Comparison of ENCODE assay signal across 14 cellular contexts in genomic region chr14:55762595-55763232, GRCh38.
DNase-seq lines count a peak whose midpoint lies in the region; ATAC-seq lines count a peak whose summit lies in the region.
"Had no signal": no experiment of that assay in that cellular context is flagged by ENCODE, and none has a peak within 500 bp of the region (broad histone marks: within the 10 kb centered on the region; RNA-seq: fewer than 3 reads in every experiment).

No MANE protein-coding gene starts in this region.

- ATAC-seq in GM21515 (IDR thresholded peaks at IDR 0.05; ENCODE audit: unreplicated experiment) (peak; percentile 79), HG03159 (IDR thresholded peaks at IDR 0.05; ENCODE audit: unreplicated experiment) (peak; percentile 54)
- ATAC-seq: upper lobe of right lung had no signal

- H4K8ac ChIP-seq in mesenchymal stem cell (ENCODE audit: low read length) = no peak overlapping the region

- peak overlapping the region; percentile 62 for H3K4me3 Mint-ChIP-seq in activated CD4-positive, alpha-beta T cell treated with anti-CD3 and anti-CD28 coated beads, Interleukin-2, amount 10 ng/mL, durations not matched to agents 24 days and 14 days

- no peak overlapping the region for H2BK15ac ChIP-seq in mesenchymal stem cell (ENCODE audit: low read depth, poor library complexity, severe bottlenecking)

- H3K14ac ChIP-seq in mesenchymal stem cell (ENCODE audit: low read length in 2 of 2) = no peak overlapping the region

- peak overlapping the region; percentile 75 for H3K27ac Mint-ChIP-seq in activated CD4-positive, alpha-beta T cell treated with anti-CD3 and anti-CD28 coated beads, Interleukin-2, amount 10 ng/mL, durations not matched to agents 24 days and 14 days

- 54% methylated on average over 3 of the region's 5 CpGs for WGBS in mesenchymal stem cell

- peaks cover 1% of the 10 kb centered on the region for H3K4me1 ChIP-seq in mesenchymal stem cell (ENCODE audit: control insufficient read depth, insufficient read depth, low read depth, low read length)
- H3K4me1 ChIP-seq: upper lobe of right lung had no signal

- H3K9me3 ChIP-seq in mesenchymal stem cell (ENCODE audit: control insufficient read depth, low read length) = no peaks in the 10 kb centered on the region
- H3K9me3 ChIP-seq: upper lobe of right lung had no signal

- H3K27ac ChIP-seq in mesenchymal stem cell (ENCODE audit: low read length, poor library complexity, severe bottlenecking) = no peak overlapping the region
- H3K27ac ChIP-seq: PC-9, upper lobe of right lung had no signal

- H3K79me1 ChIP-seq in mesenchymal stem cell (replicated peaks; ENCODE audit: low read length, poor library complexity, severe bottlenecking) = no peaks in the 10 kb centered on the region

- H2BK120ac ChIP-seq in mesenchymal stem cell (ENCODE audit: low read depth, low read length) = no peak overlapping the region

- no peak overlapping the region for H2BK12ac ChIP-seq in mesenchymal stem cell (ENCODE audit: low read length in 2 of 2)

- peaks cover 9% of the 10 kb centered on the region for H3K9me3 Mint-ChIP-seq in activated CD4-positive, alpha-beta T cell treated with anti-CD3 and anti-CD28 coated beads, Interleukin-2, amount 10 ng/mL, durations not matched to agents 24 days and 14 days

- H3K36me3 Mint-ChIP-seq in activated CD4-positive, alpha-beta T cell treated with anti-CD3 and anti-CD28 coated beads, Interleukin-2, amount 10 ng/mL, durations not matched to agents 24 days and 14 days (ENCODE audit: low read depth) = peaks cover 3% of the 10 kb centered on the region

- no peak overlapping the region for H3K4me2 ChIP-seq in mesenchymal stem cell (ENCODE audit: low read length, poor library complexity, severe bottlenecking)
- H3K4me2 ChIP-seq: PC-9 had no signal

- H3K4ac ChIP-seq in mesenchymal stem cell (ENCODE audit: low read depth in 1 of 2, low read length in 2 of 2) = no peak overlapping the region

- H3K9ac ChIP-seq in mesenchymal stem cell (ENCODE audit: low read length) = no peak overlapping the region

- H2AFZ ChIP-seq in mesenchymal stem cell (ENCODE audit: low read depth, low read length) = no peak overlapping the region
- H2AFZ ChIP-seq: PC-9 had no signal

- H4K91ac ChIP-seq in mesenchymal stem cell (ENCODE audit: low read length) = no peak overlapping the region

- peak; percentile 81 for DNase-seq in activated CD4-positive, alpha-beta T cell treated with anti-CD3 and anti-CD28 coated beads, Interleukin-2, amount 10 ng/mL, durations not matched to agents 24 days and 14 days
- no peak for DNase-seq in activated CD4-positive, alpha-beta T cell treated with anti-CD3 and anti-CD28 coated beads, Interleukin-2, amount 50 U/mL, for 4 hours
- DNase-seq in mesenchymal stem cell = no peak
- DNase-seq in NCI-H1105 treated with DMSO at 0.1 percent for 48 hours (lab: John Stamatoyannopoulos, UW) = no peak
- no peak for DNase-seq in NK-92 (lab: John Stamatoyannopoulos, UW; ENCODE audit: unreplicated experiment)
- DNase-seq in NCI-H1930 (lab: John Stamatoyannopoulos, UW) = no peak
- DNase-seq: 8988T; activated CD4-positive, alpha-beta T cell treated with anti-CD3 and anti-CD28 coated beads, Interleukin-2, amount 50 U/mL, for 1 hour; NCI-H2171 treated with DMSO at 0.1 percent for 48 hours; PC-9; upper lobe of right lung had no signal

- H3K18ac ChIP-seq in mesenchymal stem cell (ENCODE audit: low read depth in 1 of 2, low read length in 2 of 2) = no peak overlapping the region

- no peak overlapping the region for H3K23ac ChIP-seq in mesenchymal stem cell (ENCODE audit: low read length in 2 of 2)

- no peaks in the 10 kb centered on the region for H3K36me3 ChIP-seq in mesenchymal stem cell (ENCODE audit: control insufficient read depth in 1 of 2, insufficient read depth in 2 of 2, low read depth in 1 of 2, low read length in 2 of 2)
- H3K36me3 ChIP-seq: upper lobe of right lung had no signal

- intact Hi-C loops in activated CD4-positive, alpha-beta T cell treated with anti-CD3 and anti-CD28 coated beads, Interleukin-2, amount 10 ng/mL, durations not matched to agents 24 days and 14 days (cut with micrococcal nuclease) = loop anchor here (2.0 kb wide), 1 partner anchor 44 kb away; no protein-coding TSS in a partner anchor

- H2BK5ac ChIP-seq in mesenchymal stem cell (ENCODE audit: low read depth, low read length, poor library complexity, severe bottlenecking) = no peak overlapping the region

- no peak overlapping the region for H3K4me3 ChIP-seq in mesenchymal stem cell (ENCODE audit: insufficient read depth in 1 of 2, low read depth in 1 of 2, low read length in 2 of 2)
- H3K4me3 ChIP-seq: lung, PC-9, upper lobe of right lung had no signal

- H3K27me3 Mint-ChIP-seq in activated CD4-positive, alpha-beta T cell treated with anti-CD3 and anti-CD28 coated beads, Interleukin-2, amount 10 ng/mL, durations not matched to agents 24 days and 14 days = peaks cover 4% of the 10 kb centered on the region

- peak overlapping the region; percentile 64 for H2AK5ac ChIP-seq in mesenchymal stem cell (ENCODE audit: low read length, severe bottlenecking)

- peaks cover 32% of the 10 kb centered on the region for H3K4me1 Mint-ChIP-seq in activated CD4-positive, alpha-beta T cell treated with anti-CD3 and anti-CD28 coated beads, Interleukin-2, amount 10 ng/mL, durations not matched to agents 24 days and 14 days

- no peaks in the 10 kb centered on the region for H3K27me3 ChIP-seq in mesenchymal stem cell (ENCODE audit: control insufficient read depth in 1 of 2, insufficient read depth in 1 of 2, low read length in 2 of 2)
- H3K27me3 ChIP-seq: upper lobe of right lung had no signal
